In the genomic region with DNA sequence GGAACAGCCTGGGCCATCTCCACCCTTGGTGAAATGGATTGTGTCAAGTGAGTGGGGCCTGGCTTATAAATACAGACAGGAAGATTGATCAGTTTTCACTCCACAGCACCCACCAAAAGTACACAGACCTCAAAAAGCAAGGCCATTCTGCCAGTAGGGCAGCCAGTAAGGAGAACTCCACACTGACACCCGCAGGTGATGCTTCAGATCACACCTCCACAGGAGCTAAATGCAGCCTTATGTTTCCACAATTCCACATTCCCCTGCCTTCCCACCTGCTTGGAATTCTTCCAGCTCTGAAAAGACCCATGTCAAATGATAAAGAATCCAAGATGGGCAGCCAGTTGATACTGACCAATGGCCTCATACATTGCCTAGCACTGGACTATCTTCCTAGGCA, we compare ENCODE assay signal across 8 cellular contexts.
DNase-seq lines count a peak whose midpoint lies in the region; ATAC-seq lines count a peak whose summit lies in the region.

No MANE protein-coding gene starts in this region.

- ATAC-seq in GM18909 (IDR thresholded peaks at IDR 0.05; ENCODE audit: poor library complexity, unreplicated experiment) (peak; percentile 50), GM21723 (IDR thresholded peaks at IDR 0.05; ENCODE audit: unreplicated experiment) (no peak), HG03521 (IDR thresholded peaks at IDR 0.05; ENCODE audit: unreplicated experiment) (no peak)

- DNase-seq in COLO829 (ENCODE audit: low spot score) (peak; percentile 27), SK-MEL-5 (ENCODE audit: low read depth, low spot score) (peak; percentile 19), iPS-NIHi11 (ENCODE audit: low spot score) (peak; percentile 76), DMS114 treated with DMSO at 0.1 percent for 48 hours (lab: John Stamatoyannopoulos, UW; ENCODE audit: unreplicated experiment) (no peak)
- no peak for DNase-seq in stimulated activated CD4-positive, alpha-beta T cell treated with anti-CD3 and anti-CD28 coated beads, Interleukin-4, amount 100 ng/mL, for 24 hours

- in situ Hi-C loops in SK-MEL-5 (cut with HindIII; ENCODE audit: low pct_unique_long_range_greater_than_20kb, low sequenced_read_pairs): no loop called here

Comparison
In these comparisons a context has a peak if more than half of its experiments do, and no peak if none do; other contexts are left out.
1. DNase-seq: peak in COLO829 (single experiment), SK-MEL-5 (single experiment) and iPS-NIHi11 (single experiment); none in stimulated activated CD4-positive, alpha-beta T cell treated with anti-CD3 and anti-CD28 coated beads, Interleukin-4, amount 100 ng/mL, for 24 hours (single experiment) and DMS114 treated with DMSO at 0.1 percent for 48 hours (single experiment).